8 cellular contexts compared by ENCODE assay signal in the genomic region with DNA sequence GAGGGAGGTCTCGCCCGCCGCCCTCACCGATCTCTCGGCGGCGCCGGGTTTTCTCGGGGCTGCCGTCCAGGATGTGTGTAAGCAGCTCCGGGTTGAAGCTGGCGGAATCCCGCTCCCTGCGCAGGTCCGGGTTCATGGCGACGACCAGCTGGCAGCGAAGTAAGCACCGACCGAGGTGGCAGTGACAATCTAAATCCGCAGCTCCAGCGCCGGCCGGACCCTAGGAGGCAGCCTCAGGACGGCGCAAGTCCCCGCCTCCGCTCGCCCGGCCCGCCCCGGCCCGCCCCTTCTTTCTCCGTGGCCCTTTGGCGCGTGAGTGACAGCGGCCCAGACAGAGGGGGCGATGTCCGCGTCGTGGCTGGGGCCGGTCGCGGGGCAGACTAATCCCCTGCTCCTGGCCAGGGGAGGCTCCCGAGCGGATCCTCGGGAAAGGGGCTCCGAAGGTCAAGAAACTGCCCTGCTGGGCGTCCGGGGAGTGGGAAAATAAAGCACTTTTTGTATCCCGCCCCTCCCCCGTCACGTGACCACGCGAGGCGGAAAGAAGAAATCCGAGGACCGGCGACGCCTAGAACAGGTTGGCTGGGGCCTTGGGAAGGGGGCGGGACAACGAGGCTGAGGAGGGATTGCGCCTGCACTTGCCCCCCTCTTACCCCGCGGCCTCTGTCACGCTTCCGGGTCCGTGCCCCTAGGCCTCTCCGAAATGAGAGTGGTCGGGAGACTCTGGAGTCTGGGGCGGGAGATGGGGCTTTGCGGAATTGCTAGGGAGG. TPM values are rescaled to one million over a fixed set of nuclear protein-coding genes. Genes with fewer than 3 reads are reported as not detected.
DNase-seq lines count a peak whose midpoint lies in the region; ATAC-seq, FAIRE-seq and TF ChIP-seq lines count a peak whose summit lies in the region.

ACOX1 (minus strand) TSS at position 229 of the 767 bp plus-strand sequence; CDS start at position 136, 93 bp downstream.
TEN1 (plus strand) TSS at position 303 of the 767 bp plus-strand sequence. CDS start 6,953 bp downstream, outside the sequence.

- H3K27me3 ChIP-seq in AG04450 (ENCODE audit: control insufficient read depth, insufficient read depth, low read length) (no peaks in the 10 kb centered on the region), bronchial epithelial cell (ENCODE audit: control insufficient read depth, insufficient read depth, low read length) (no peaks in the 10 kb centered on the region), smooth muscle cell (ENCODE audit: low read depth) (no peaks in the 10 kb centered on the region)

- H3K9me3 ChIP-seq in AG04450 (ENCODE audit: control insufficient read depth, insufficient read depth, low read length) (no peaks in the 10 kb centered on the region), smooth muscle cell (replicated peaks; ENCODE audit: low read depth) (no peaks in the 10 kb centered on the region)

- POLR2A ChIA-PET in AG04450 (lab: Yijun Ruan, JAX): interaction anchor here (0.5 to 1.5 kb wide), 4 partner anchors 10 to 83 kb away, joined by 3 to 6 read pairs (median 6); partner anchors contain the start of genes FBF1 and MRPL38

- under 1% methylated on average over 60 of the region's 72 CpGs for WGBS in smooth muscle cell (ENCODE audit: low lambda C conversion rate)

- H3K4me1 ChIP-seq in smooth muscle cell (ENCODE audit: low read depth): peaks cover 15% of the 10 kb centered on the region

- H2AFZ ChIP-seq in smooth muscle cell (ENCODE audit: low read depth): no peak within 1 kb of the TSS

- peaks cover 42% of the 10 kb centered on the region for H3K79me2 ChIP-seq in smooth muscle cell (ENCODE audit: low read depth)

- peak within 1 kb of the TSS; percentile 85 for H3K4me2 ChIP-seq in smooth muscle cell

- TF ChIP-seq CTCF in AG04450 (IDR thresholded peaks at IDR 0.05; ENCODE audit: low read depth, low read length) (no peak; the same call in none of the 2 replicates), WI38 (IDR thresholded peaks at IDR 0.05; ENCODE audit: low read depth, low read length) (no peak), bronchial epithelial cell (IDR thresholded peaks at IDR 0.05; ENCODE audit: insufficient read depth, low read length, severe bottlenecking) (peak; percentile 32), smooth muscle cell (IDR thresholded peaks at IDR 0.05; ENCODE audit: borderline replicate concordance, insufficient read depth, poor library complexity, severe bottlenecking) (peak; percentile 11)

- peak; percentile 88 for DNase-seq in AG04450 (ENCODE audit: low read depth, low spot score)
- DNase-seq in NCI-H2227 treated with DMSO at 0.1 percent for 48 hours (lab: John Stamatoyannopoulos, UW): peak; percentile 97
- DNase-seq in bronchial epithelial cell (ENCODE audit: low read depth): peak; percentile 84
- DNase-seq in iPS-NIHi11 (ENCODE audit: low spot score): peak; percentile 93
- peak; percentile 99 for DNase-seq in smooth muscle cell (lab: John Stamatoyannopoulos, UW; ENCODE audit: unreplicated experiment)

- FAIRE-seq in bronchial epithelial cell (lab: Jason Lieb, UNC): no peak

- H3K4me3 ChIP-seq in AG04450 (ENCODE audit: low read depth, low read length) (peak within 1 kb of the TSS; percentile 83), WI38 (ENCODE audit: low read depth, low read length) (peak within 1 kb of the TSS; percentile 90), bronchial epithelial cell (ENCODE audit: low read depth, low read length) (peak within 1 kb of the TSS; percentile 64), smooth muscle cell (peak within 1 kb of the TSS; percentile 74)

- H3K27ac ChIP-seq in AG04450 (ENCODE audit: low read depth, low read length) (peak within 1 kb of the TSS; percentile 98), smooth muscle cell (ENCODE audit: low read depth) (peak within 1 kb of the TSS; percentile 100)

- H4K20me1 ChIP-seq in smooth muscle cell (ENCODE audit: low read depth): peaks cover 32% of the 10 kb centered on the region

- H3K9ac ChIP-seq in smooth muscle cell (ENCODE audit: low read depth): peak within 1 kb of the TSS; percentile 99

- no peaks in the 10 kb centered on the region for H3K36me3 ChIP-seq in bronchial epithelial cell (ENCODE audit: control insufficient read depth, insufficient read depth, low read length)
- H3K36me3 ChIP-seq in smooth muscle cell (ENCODE audit: low read depth): no peaks in the 10 kb centered on the region

- ATAC-seq in GM18873 (IDR thresholded peaks at IDR 0.05; ENCODE audit: low FRiP score, unreplicated experiment) (peak; percentile 80), HG03139 (IDR thresholded peaks at IDR 0.05; ENCODE audit: unreplicated experiment) (peak; percentile 92)

- H3F3A ChIP-seq in smooth muscle cell (ENCODE audit: low read depth): peaks cover 25% of the 10 kb centered on the region

- CTCF ChIA-PET in AG04450 (lab: Charles Lee): interaction anchor here (0.5 to 0.6 kb wide), 2 partner anchors 26 to 122 kb away, joined by 3 to 4 read pairs; no protein-coding TSS in a partner anchor

RNA-seq across cellular contexts. Expression of gene ACOX1, which starts in this region (rescaled TPM):
- 30.7 and 32.8 TPM in 2 replicates for polyA plus RNA-seq in AG04450 (2011; rRNA removed)
- 112 and 126 TPM in 2 replicates for polyA minus RNA-seq in AG04450 (2011; rRNA and poly(A)+ RNA removed)
- 39.8 and 49.5 TPM in 2 replicates for total RNA-seq in bronchial epithelial cell
- total RNA-seq in smooth muscle cell: 35.3 and 46.7 TPM in 2 replicates
- 25.9 and 30.2 TPM in 2 replicates for polyA plus RNA-seq in smooth muscle cell

RNA-seq across cellular contexts. Expression of gene TEN1, which starts in this region (rescaled TPM):
- 9.1 and 11.5 TPM in 2 replicates for polyA plus RNA-seq in AG04450 (2011; rRNA removed)
- polyA minus RNA-seq in AG04450 (2011; rRNA and poly(A)+ RNA removed): 3.3 and 6.9 TPM in 2 replicates
- 19.6 and 24.5 TPM in 2 replicates for total RNA-seq in bronchial epithelial cell
- 4.2 and 15.5 TPM in 2 replicates for total RNA-seq in smooth muscle cell
- 19.2 and 25.6 TPM in 2 replicates for polyA plus RNA-seq in smooth muscle cell

Comparison
In these comparisons a context has a peak if more than half of its experiments do, and no peak if none do; other contexts are left out.
1. Peak in every context shown above with its lines: DNase-seq, ATAC-seq, H3K4me3 ChIP-seq and H3K27ac ChIP-seq.
2. CTCF ChIP-seq: peak in bronchial epithelial cell (single experiment) and smooth muscle cell (single experiment); none in AG04450 (single experiment) and WI38 (single experiment).